8 cellular contexts compared by ENCODE assay signal in the genomic region with DNA sequence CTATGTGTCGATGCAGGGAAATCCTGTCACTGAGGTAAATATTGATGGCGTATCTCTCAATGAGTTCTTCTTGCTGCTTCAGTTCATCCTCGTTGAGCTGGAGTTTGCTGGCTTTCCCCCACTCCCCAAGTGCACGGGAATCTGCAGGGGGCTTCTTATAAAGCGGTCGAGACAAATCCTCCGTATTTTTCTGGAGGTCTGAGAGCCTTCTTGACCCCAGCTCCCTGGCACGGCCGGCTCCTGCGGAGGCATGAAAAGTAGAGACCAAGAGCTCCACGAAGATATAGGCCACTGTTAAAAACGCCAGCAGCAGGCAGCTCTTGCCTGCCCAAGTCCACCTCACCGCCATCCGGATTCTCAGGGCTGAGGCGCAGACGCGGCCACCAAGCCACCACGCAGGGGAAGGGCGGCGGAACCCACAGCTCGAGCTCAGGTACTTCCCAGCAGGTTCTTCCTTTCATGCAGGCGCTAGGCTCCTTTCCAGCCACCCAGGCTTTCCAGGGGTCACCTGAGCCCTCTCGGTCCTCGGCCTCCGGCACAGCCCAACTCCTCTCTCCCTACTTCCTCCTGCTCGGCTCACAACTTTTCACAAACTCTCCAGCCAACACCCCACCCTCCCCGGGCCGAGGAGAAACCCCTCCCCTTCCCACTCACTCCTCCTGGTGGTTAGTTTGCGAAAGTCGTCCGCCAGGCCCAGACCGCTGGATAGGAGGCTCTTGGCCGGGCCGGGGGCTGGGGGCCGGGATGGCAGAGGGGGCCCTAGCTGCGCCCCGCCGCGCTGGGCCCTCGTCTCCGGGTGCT. TPM values are rescaled to one million over a fixed set of nuclear protein-coding genes. Genes with fewer than 3 reads are reported as not detected.
A peak's percentile ranks its signal among the peaks of the same experiment; 100 is the strongest.
DNase-seq lines count a peak whose midpoint lies in the region; ATAC-seq lines count a peak whose summit lies in the region.

Gene GALNT4 (minus strand): TSS at position 596 of the 801 bp plus-strand sequence. CDS start 247 bp downstream, at position 349.

- H3K9ac ChIP-seq in muscle layer of colon (ENCODE audit: low read length), result peak within 1 kb of the TSS; percentile 87

- peak; percentile 77 for ATAC-seq in GM19395 (IDR thresholded peaks at IDR 0.05; ENCODE audit: unreplicated experiment)
- peak; percentile 63 for ATAC-seq in HG03558 (IDR thresholded peaks at IDR 0.05; ENCODE audit: extremely low read depth, unreplicated experiment)

- no peaks in the 10 kb centered on the region for H3K27me3 ChIP-seq in esophagus (ENCODE audit: control insufficient read depth in 1 of 2, insufficient read depth in 2 of 2, low read length in 2 of 2)
- H3K27me3 ChIP-seq in muscle layer of colon (ENCODE audit: control insufficient read depth in 1 of 2, insufficient read depth in 2 of 2, low read length in 2 of 2), result no peaks in the 10 kb centered on the region

- H3K27ac ChIP-seq in esophagus (ENCODE audit: low read depth in 2 of 2, low read length in 1 of 2) (peak within 1 kb of the TSS; percentile 92 to 96), muscle layer of colon (ENCODE audit: low read depth, low read length) (peak within 1 kb of the TSS; percentile 93)

- DNase-seq in COLO829 (ENCODE audit: low spot score) (peak; percentile 74), OCI-M2 (lab: John Stamatoyannopoulos, UW; ENCODE audit: unreplicated experiment) (peak; percentile 27)
- peak; percentile 80 for DNase-seq in activated T-cell treated with anti-CD3 and anti-CD28 coated beads, Interleukin-2, amount 50 U/mL, for 1 hour
- DNase-seq in stimulated activated CD8-positive, alpha-beta memory T cell treated with anti-CD3 and anti-CD28 coated beads, Interleukin-7, amount 100 ng/mL, for 24 hours (ENCODE audit: low read depth), result peak; percentile 37

- peak within 1 kb of the TSS; percentile 82 to 91 for H3K4me3 ChIP-seq in esophagus (ENCODE audit: low read depth in 1 of 2, low read length in 2 of 2)
- peak within 1 kb of the TSS; percentile 80 to 98 for H3K4me3 ChIP-seq in muscle layer of colon (ENCODE audit: low read depth in 1 of 2, low read length in 2 of 2)

- H3K4me1 ChIP-seq in esophagus (ENCODE audit: control insufficient read depth in 2 of 2, insufficient read depth in 2 of 2, low read length in 1 of 2) (peaks cover 6% of the 10 kb centered on the region in 2 donors), muscle layer of colon (ENCODE audit: insufficient read depth, low read length) (peaks cover 38% of the 10 kb centered on the region)

- no peaks in the 10 kb centered on the region for H3K9me3 ChIP-seq in esophagus (ENCODE audit: control insufficient read depth in 2 of 2, insufficient read depth in 1 of 2, low read depth in 1 of 2, low read length in 1 of 2)
- H3K9me3 ChIP-seq in muscle layer of colon (ENCODE audit: low read length), result no peaks in the 10 kb centered on the region

- 2% methylated on average over 40 to 41 of the region's 41 CpGs for WGBS in esophagus, 2 donors

- H3K36me3 ChIP-seq in esophagus (ENCODE audit: control insufficient read depth in 2 of 2, insufficient read depth in 2 of 2, low read length in 1 of 2) (no peaks in the 10 kb centered on the region), muscle layer of colon (ENCODE audit: insufficient read depth, low read length) (no peaks in the 10 kb centered on the region)

RNA-seq across cellular contexts. Expression of gene GALNT4, which starts in this region (rescaled TPM):
- polyA plus RNA-seq in esophagus, result 1 to 10 TPM; 1.3 to 1.4 TPM

Comparison
In these comparisons a context has a peak if more than half of its experiments do, and no peak if none do; other contexts are left out.
1. Peak in every context shown above with its lines: DNase-seq, ATAC-seq, H3K4me3 ChIP-seq and H3K27ac ChIP-seq.
2. DNase-seq: peak in every context shown above with its lines; median percentile 80 in activated T-cell treated with anti-CD3 and anti-CD28 coated beads, Interleukin-2, amount 50 U/mL, for 1 hour; 74 in COLO829; 37 in stimulated activated CD8-positive, alpha-beta memory T cell treated with anti-CD3 and anti-CD28 coated beads, Interleukin-7, amount 100 ng/mL, for 24 hours; 27 in OCI-M2.